Comparison of ENCODE assay signal across 8 cellular contexts in genomic region chr12:19431407-19432308, GRCh38. TPM values are rescaled to one million over a fixed set of nuclear protein-coding genes. Genes with fewer than 3 reads are reported as not detected.
DNase-seq lines count a peak whose midpoint lies in the region; ATAC-seq and TF ChIP-seq lines count a peak whose summit lies in the region.

No MANE protein-coding gene starts in this region.

- TF ChIP-seq CTCF in Calu3 (IDR thresholded peaks at IDR 0.05; ENCODE audit: unreplicated experiment) (no peak), coronary artery (IDR thresholded peaks at IDR 0.05) (no peak)

- BruUV-seq in Calu3 (replicated peaks; lab: Mats Ljungman, UMichigan): no TSS peak

- no peaks in the 10 kb centered on the region for H3K36me3 Mint-ChIP-seq in Calu3 (ENCODE audit: insufficient read depth, unreplicated experiment)
- no peaks in the 10 kb centered on the region for H3K36me3 Mint-ChIP-seq in activated naive CD4-positive, alpha-beta T cell treated with anti-CD3 and anti-CD28 coated beads, Interleukin-2, amount 50 U/mL, for 24 hours

- H3K27ac ChIP-seq in mesodermal cell (ENCODE audit: low read depth, low read length, severe bottlenecking): peak overlapping the region; percentile 97
- peak overlapping the region in 1 of 2 donors; percentile 74 for H3K27ac ChIP-seq in coronary artery

- no peaks in the 10 kb centered on the region for H3K27me3 Mint-ChIP-seq in Calu3 (ENCODE audit: unreplicated experiment)
- no peaks in the 10 kb centered on the region for H3K27me3 Mint-ChIP-seq in activated naive CD4-positive, alpha-beta T cell treated with anti-CD3 and anti-CD28 coated beads, Interleukin-2, amount 50 U/mL, for 24 hours

- peaks cover 14% of the 10 kb centered on the region for H3K4me1 ChIP-seq in mesodermal cell (ENCODE audit: control insufficient read depth, insufficient read depth, low read length, poor library complexity, severe bottlenecking)

- peaks cover 11% of the 10 kb centered on the region for H3K4me1 Mint-ChIP-seq in Calu3 (ENCODE audit: low read depth, unreplicated experiment)
- peaks cover 22% of the 10 kb centered on the region for H3K4me1 Mint-ChIP-seq in activated naive CD4-positive, alpha-beta T cell treated with anti-CD3 and anti-CD28 coated beads, Interleukin-2, amount 50 U/mL, for 24 hours

- ATAC-seq in GM19463 (IDR thresholded peaks at IDR 0.05; ENCODE audit: unreplicated experiment): peak; percentile 68
- no peak for ATAC-seq in Right ventricle myocardium superior (ENCODE audit: poor library complexity)

- H3K4me3 ChIP-seq in mesodermal cell (ENCODE audit: extremely low read depth, insufficient read depth, low read length, poor library complexity, severe bottlenecking) (no peak overlapping the region), coronary artery (no peak overlapping the region)

- H3K27ac Mint-ChIP-seq in Calu3 (ENCODE audit: unreplicated experiment): peak overlapping the region; percentile 95
- H3K27ac Mint-ChIP-seq in activated naive CD4-positive, alpha-beta T cell treated with anti-CD3 and anti-CD28 coated beads, Interleukin-2, amount 50 U/mL, for 24 hours: peak overlapping the region; percentile 67

- whole genome bisulfite sequencing in mesodermal cell (ENCODE audit: insufficient coverage in 2 of 2), 2 experiments: 76 to 93% methylated on average over 3 of the region's 5 CpGs

- CTCF ChIA-PET in Calu3 (lab: Charles Lee): interaction anchor here (0.8 kb wide), 1 partner anchor 21 kb away, joined by 3 read pairs; no protein-coding TSS in a partner anchor

- H3K9me3 Mint-ChIP-seq in Calu3 (ENCODE audit: low read depth, unreplicated experiment): no peaks in the 10 kb centered on the region
- no peaks in the 10 kb centered on the region for H3K9me3 Mint-ChIP-seq in activated naive CD4-positive, alpha-beta T cell treated with anti-CD3 and anti-CD28 coated beads, Interleukin-2, amount 50 U/mL, for 24 hours

- no peak overlapping the region for H3K4me3 Mint-ChIP-seq in Calu3 (ENCODE audit: low read depth, unreplicated experiment)
- H3K4me3 Mint-ChIP-seq in activated naive CD4-positive, alpha-beta T cell treated with anti-CD3 and anti-CD28 coated beads, Interleukin-2, amount 50 U/mL, for 24 hours: no peak overlapping the region

- intact Hi-C loops in Calu3 (cut with micrococcal nuclease; ENCODE audit: unreplicated experiment) (no loop called here), Right ventricle myocardium superior (cut with DNase I) (no loop called here)

- peak; percentile 39 for DNase-seq in Calu3
- peak; percentile 69 for DNase-seq in LHCN-M2 (ENCODE audit: low read depth)
- DNase-seq in Right ventricle myocardium superior: no peak
- no peak for DNase-seq in coronary artery (ENCODE audit: low spot score)
- no peak for DNase-seq in NOMO-1 treated with DMSO at 0.1 percent for 48 hours (lab: John Stamatoyannopoulos, UW; ENCODE audit: unreplicated experiment)

- H3K36me3 ChIP-seq in mesodermal cell (ENCODE audit: control insufficient read depth, insufficient read depth, low read length): no peaks in the 10 kb centered on the region

- H3K9me3 ChIP-seq in mesodermal cell (ENCODE audit: control insufficient read depth, low read length): no peaks in the 10 kb centered on the region

RNA-seq across cellular contexts. Expression of gene AEBP2, which starts 7.6 kb away (rescaled TPM):
- 53.6 and 57.9 TPM in 2 replicates for total RNA-seq in Calu3 (2022)
- 11.9 and 13.4 TPM in 2 replicates for total RNA-seq in LHCN-M2 (2014; rRNA removed)
- polyA plus RNA-seq in LHCN-M2 (2012): 11.7 TPM
- polyA plus RNA-seq in mesodermal cell (2013, experiment 1 of 2): 20.2 TPM
- 20.6 TPM for polyA plus RNA-seq in mesodermal cell (2013, experiment 2 of 2)
- 27.5 TPM for total RNA-seq in Right ventricle myocardium superior

Comparison
In these comparisons a context has a peak if more than half of its experiments do, and no peak if none do; other contexts are left out.
1. DNase-seq: peak in Calu3 (single experiment) and LHCN-M2 (single experiment); none in Right ventricle myocardium superior (single experiment), coronary artery (single experiment) and NOMO-1 treated with DMSO at 0.1 percent for 48 hours (single experiment).